In the genomic region with DNA sequence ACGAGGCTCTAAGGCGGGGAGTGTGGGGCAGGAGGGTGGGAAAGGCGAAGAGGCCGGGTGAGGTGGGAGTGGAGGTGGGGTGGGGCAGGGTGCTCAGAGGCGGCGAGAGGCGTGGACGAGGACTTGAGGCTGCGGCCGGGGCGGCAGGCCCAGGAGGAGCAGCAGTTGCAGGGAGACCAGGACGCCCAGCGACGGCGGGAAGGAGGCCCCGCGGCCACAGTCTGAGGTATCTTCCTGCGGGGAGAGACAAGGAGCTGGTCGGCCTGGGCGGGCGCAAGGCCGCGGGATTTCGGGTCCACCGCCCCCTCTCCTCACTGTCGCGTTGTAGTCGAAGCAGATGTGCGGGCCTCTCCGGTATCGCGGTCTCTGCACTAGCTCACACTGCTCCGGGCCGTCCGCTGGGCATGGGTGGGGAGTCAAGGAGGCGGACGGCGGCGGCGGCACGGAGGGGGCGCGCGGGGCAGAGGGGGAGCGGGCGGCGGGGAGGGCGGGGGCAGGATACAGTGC, we compare ENCODE assay signal across 1 cellular context.
TF ChIP-seq lines count a peak whose summit lies in the region.

No MANE protein-coding gene starts in this region.

TF ChIP-seq in endothelial cell of umbilical vein, 7 proteins besides CTCF, POLR2A, EP300 and RAD21:
- TF ChIP-seq FOS (IDR thresholded peaks at IDR 0.05; ENCODE audit: borderline replicate concordance, insufficient read depth, low read length), result no peak
- TF ChIP-seq GATA2 (IDR thresholded peaks at IDR 0.05; ENCODE audit: insufficient read depth, insufficient read length, low read depth, low read length), result no peak
